ENCODE assay signal across 8 cellular contexts in genomic region chr10:86439544-86439943, GRCh38.
DNase-seq lines count a peak whose midpoint lies in the region; ATAC-seq and TF ChIP-seq lines count a peak whose summit lies in the region.

No MANE protein-coding gene starts in this region.

- H3K27ac Mint-ChIP-seq in nephron progenitor cell = no peak overlapping the region

- H3K4me1 ChIP-seq in BLaER1 treated with 17β-estradiol and CSF1 and Interleukin-3, amounts not matched to agents 10 nM and 100 nM = peaks cover 6 to 27% (median 23%) of the 10 kb centered on the region in 10 experiments; a peak in 16 of 20 replicates

- no peak overlapping the region for H3K4me3 ChIP-seq in BLaER1 treated with 17β-estradiol and CSF1 and Interleukin-3, amounts not matched to agents 10 nM and 100 nM

- no peak overlapping the region for H3K4me3 Mint-ChIP-seq in nephron progenitor cell

- no peaks in the 10 kb centered on the region for H3K27me3 Mint-ChIP-seq in nephron progenitor cell (ENCODE audit: low read depth, poor library complexity)

- H3K9ac ChIP-seq in BLaER1 treated with 17β-estradiol and CSF1 and Interleukin-3, amounts not matched to agents 10 nM and 100 nM = no peak overlapping the region

- ATAC-seq in HG03039 (IDR thresholded peaks at IDR 0.05; ENCODE audit: unreplicated experiment) = no peak

- no peaks in the 10 kb centered on the region for H3K27me3 ChIP-seq in BLaER1 treated with 17β-estradiol and CSF1 and Interleukin-3, amounts not matched to agents 10 nM and 100 nM

- TF ChIP-seq CTCF in nephron progenitor cell (IDR thresholded peaks at IDR 0.05) = no peak

- no peaks in the 10 kb centered on the region for H3K9me3 ChIP-seq in BLaER1 treated with 17β-estradiol and CSF1 and Interleukin-3, amounts not matched to agents 10 nM and 100 nM (replicated peaks in 1 of 11)

- peaks cover 73% of the 10 kb centered on the region for H3K36me3 Mint-ChIP-seq in nephron progenitor cell (ENCODE audit: low read depth)

- 0 out of 22 replicates have a peak overlapping the region, but pooled peaks of 1 of the 11 experiments have one; percentile 11 for H3K27ac ChIP-seq in BLaER1 treated with 17β-estradiol and CSF1 and Interleukin-3, amounts not matched to agents 10 nM and 100 nM

- no peaks in the 10 kb centered on the region for H3K9me3 Mint-ChIP-seq in nephron progenitor cell

- peaks cover 0 to 52% (median 13%) of the 10 kb centered on the region in 11 experiments; a peak in 12 of 22 replicates for H4K20me1 ChIP-seq in BLaER1 treated with 17β-estradiol and CSF1 and Interleukin-3, amounts not matched to agents 10 nM and 100 nM

- peak overlapping the region in 8 of 11 experiments; percentile 7 to 45 (median 24); a peak in 11 of 22 replicates for H3K4me2 ChIP-seq in BLaER1 treated with 17β-estradiol and CSF1 and Interleukin-3, amounts not matched to agents 10 nM and 100 nM

- H3K4me1 Mint-ChIP-seq in nephron progenitor cell = peaks cover 6% of the 10 kb centered on the region

- peaks cover 100% of the 10 kb centered on the region in 11 experiments for H3K36me3 ChIP-seq in BLaER1 treated with 17β-estradiol and CSF1 and Interleukin-3, amounts not matched to agents 10 nM and 100 nM

- DNase-seq in LHCN-M2 (ENCODE audit: low read depth) (peak; percentile 90), dedifferentiated amniotic fluid mesenchymal stem cell (ENCODE audit: extremely low spot score) (peak; percentile 48), non-pigmented ciliary epithelial cell (ENCODE audit: low read depth) (peak; percentile 96), NCI-H2107 treated with DMSO at 0.1 percent for 48 hours (lab: John Stamatoyannopoulos, UW; ENCODE audit: unreplicated experiment) (no peak), NCI-H510A treated with DMSO at 0.1 percent for 48 hours (lab: John Stamatoyannopoulos, UW) (no peak), nephron progenitor cell (no peak)

Comparison
In these comparisons a context has a peak if more than half of its experiments do, and no peak if none do; other contexts are left out.
1. DNase-seq: peak in LHCN-M2 (single experiment), dedifferentiated amniotic fluid mesenchymal stem cell (single experiment) and non-pigmented ciliary epithelial cell (single experiment); none in NCI-H2107 treated with DMSO at 0.1 percent for 48 hours (single experiment), NCI-H510A treated with DMSO at 0.1 percent for 48 hours (single experiment) and nephron progenitor cell (single experiment).